9 cellular contexts compared by ENCODE assay signal in genomic region chr4:80197601-80198444, GRCh38. TPM values are rescaled to one million over a fixed set of nuclear protein-coding genes. Genes with fewer than 3 reads are reported as not detected.
A peak's percentile ranks its signal among the peaks of the same experiment; 100 is the strongest.
DNase-seq lines count a peak whose midpoint lies in the region; ATAC-seq, FAIRE-seq and TF ChIP-seq lines count a peak whose summit lies in the region.
"Had no signal": no experiment of that assay in that cellular context is flagged by ENCODE, and none has a peak within 500 bp of the region (broad histone marks: within the 10 kb centered on the region; RNA-seq: fewer than 3 reads in every experiment).

No MANE protein-coding gene starts in this region.

- POLR2A ChIA-PET in activated CD8-positive, alpha-beta T cell treated with anti-CD3 and anti-CD28 coated beads, Interleukin-2, amount 10 ng/mL, durations not matched to agents 7 days and 5 days (lab: Charles Lee) = interaction anchor here (1.4 kb wide), 2 partner anchors 13 to 125 kb away, joined by 4 to 7 read pairs; partner anchors contain the start of gene ANTXR2

- DNase-seq in activated gamma-delta T cell (lab: John Stamatoyannopoulos, UW) (peak; percentile 10), activated gamma-delta T cell treated with Interleukin-2 at 50 U/mL for 16 hours (no peak), hepatocyte (ENCODE audit: low spot score) (no peak), GM12891 (ENCODE audit: insufficient read length, low spot score) (no peak), GM12892 (ENCODE audit: insufficient read length) (no peak)
- DNase-seq in activated CD8-positive, alpha-beta T cell treated with anti-CD3 and anti-CD28 coated beads, Interleukin-2, amount 10 ng/mL, durations not matched to agents 7 days and 5 days = no peak

- no peak for TF ChIP-seq POLR2A in GM12891 (IDR thresholded peaks at IDR 0.05; ENCODE audit: low read depth, low read length)
- no peak for TF ChIP-seq POLR2A in GM12892 (IDR thresholded peaks at IDR 0.05; ENCODE audit: low read depth, low read length)

- H3K4me3 Mint-ChIP-seq in activated CD8-positive, alpha-beta T cell treated with anti-CD3 and anti-CD28 coated beads, Interleukin-2, amount 10 ng/mL, durations not matched to agents 7 days and 5 days = peak overlapping the region; percentile 44

- 2% methylated on average over 45 of the region's 45 CpGs for WGBS in hepatocyte (ENCODE audit: low lambda C conversion rate, missing lambda C conversion rate)

- FAIRE-seq in GM12891 (lab: Jason Lieb, UNC) (no peak), GM12892 (lab: Jason Lieb, UNC) (no peak)

- H3K79me2 ChIP-seq in hepatocyte = no peaks in the 10 kb centered on the region

- H3K27ac ChIP-seq in hepatocyte = no peak overlapping the region
- H3K27ac ChIP-seq in temporal lobe (ENCODE audit: low read depth, low read length) = peak overlapping the region; percentile 84
- H3K27ac ChIP-seq: right lobe of liver had no signal

- H3K9me3 ChIP-seq in hepatocyte (ENCODE audit: low read depth) = no peaks in the 10 kb centered on the region
- H3K9me3 ChIP-seq: right lobe of liver had no signal

- peak overlapping the region; percentile 17 for H2AFZ ChIP-seq in hepatocyte

- peaks cover 96% of the 10 kb centered on the region for H3K27me3 ChIP-seq in hepatocyte

- H3K4me1 ChIP-seq in hepatocyte (ENCODE audit: insufficient read depth) = peaks cover 11% of the 10 kb centered on the region

- H3K27me3 Mint-ChIP-seq in activated CD8-positive, alpha-beta T cell treated with anti-CD3 and anti-CD28 coated beads, Interleukin-2, amount 10 ng/mL, durations not matched to agents 7 days and 5 days (ENCODE audit: low read depth) = peaks cover 57% of the 10 kb centered on the region

- CTCF ChIA-PET in activated CD8-positive, alpha-beta T cell treated with anti-CD3 and anti-CD28 coated beads, Interleukin-2, amount 10 ng/mL, durations not matched to agents 7 days and 5 days (lab: Charles Lee) = interaction anchor here (6.4 kb wide), 1 partner anchor 13 kb away, joined by 59 read pairs; no protein-coding TSS in a partner anchor

- TF ChIP-seq CTCF in hepatocyte (IDR thresholded peaks at IDR 0.05; ENCODE audit: poor library complexity) = no peak

- H3K4me2 ChIP-seq in hepatocyte = peak overlapping the region; percentile 76

- H3K4me3 ChIP-seq in hepatocyte = no peak overlapping the region
- H3K4me3 ChIP-seq: right lobe of liver had no signal

- no peaks in the 10 kb centered on the region for H3K9me3 Mint-ChIP-seq in activated CD8-positive, alpha-beta T cell treated with anti-CD3 and anti-CD28 coated beads, Interleukin-2, amount 10 ng/mL, durations not matched to agents 7 days and 5 days (ENCODE audit: insufficient read depth)

- peaks cover 36% of the 10 kb centered on the region for H3K4me1 Mint-ChIP-seq in activated CD8-positive, alpha-beta T cell treated with anti-CD3 and anti-CD28 coated beads, Interleukin-2, amount 10 ng/mL, durations not matched to agents 7 days and 5 days (ENCODE audit: low read depth)

- ATAC-seq in activated CD8-positive, alpha-beta T cell treated with anti-CD3 and anti-CD28 coated beads, Interleukin-2, amount 10 ng/mL, durations not matched to agents 7 days and 5 days = no peak
- no peak for ATAC-seq in HG03280 (IDR thresholded peaks at IDR 0.05; ENCODE audit: unreplicated experiment)
- ATAC-seq: right lobe of liver had no signal

- peaks cover 26% of the 10 kb centered on the region for H3K36me3 Mint-ChIP-seq in activated CD8-positive, alpha-beta T cell treated with anti-CD3 and anti-CD28 coated beads, Interleukin-2, amount 10 ng/mL, durations not matched to agents 7 days and 5 days (ENCODE audit: low read depth)

- no peaks in the 10 kb centered on the region for H4K20me1 ChIP-seq in hepatocyte (ENCODE audit: insufficient read depth, poor library complexity, severe bottlenecking)

- H3K9me2 ChIP-seq in hepatocyte (replicated peaks; ENCODE audit: insufficient read depth) = no peaks in the 10 kb centered on the region

- no peaks in the 10 kb centered on the region for H3K36me3 ChIP-seq in hepatocyte (replicated peaks; ENCODE audit: insufficient read depth, low read depth)
- H3K36me3 ChIP-seq: right lobe of liver had no signal

- no peak overlapping the region for H3K27ac Mint-ChIP-seq in activated CD8-positive, alpha-beta T cell treated with anti-CD3 and anti-CD28 coated beads, Interleukin-2, amount 10 ng/mL, durations not matched to agents 7 days and 5 days

TF ChIP-seq in GM12891, 5 proteins besides CTCF, POLR2A, EP300 and RAD21:
- TF ChIP-seq POLR2AphosphoS5 (IDR thresholded peaks at IDR 0.05; ENCODE audit: low read depth, low read length) (no peak), PAX5 (IDR thresholded peaks at IDR 0.05; ENCODE audit: insufficient read depth, low read length, severe bottlenecking) (no peak), TAF1 (IDR thresholded peaks at IDR 0.05; ENCODE audit: low read depth, low read length) (no peak), SPI1 (IDR thresholded peaks at IDR 0.05; ENCODE audit: low read depth, low read length) (no peak)
TF ChIP-seq in GM12891: peak in this region for 0.

RNA-seq across cellular contexts. Expression of gene PRDM8, which starts 0.5 kb away (rescaled TPM):
- total RNA-seq in activated CD8-positive, alpha-beta T cell treated with anti-CD3 and anti-CD28 coated beads, Interleukin-2, amount 10 ng/mL, durations not matched to agents 7 days and 5 days = 1 to 10 TPM; 3.7 to 4.2 TPM
- total RNA-seq in hepatocyte (0.40 and 1.8 TPM in 2 replicates), temporal lobe (26.1 TPM)
- 0.65 and 0.66 TPM in 2 replicates for polyA plus RNA-seq in hepatocyte
- polyA plus RNA-seq in GM12891 (2012; ENCODE audit: low read depth, missing spikeins) = 0.73 TPM
- polyA plus RNA-seq in GM12892 (2012; ENCODE audit: missing spikeins) = 0.40 TPM
